In genomic region chr1:87325982-87326738, GRCh38 we compare ENCODE assay signal across 9 cellular contexts. TPM values are rescaled to one million over a fixed set of nuclear protein-coding genes. Genes with fewer than 3 reads are reported as not detected.
DNase-seq lines count a peak whose midpoint lies in the region; ATAC-seq and TF ChIP-seq lines count a peak whose summit lies in the region.
"Had no signal": no experiment of that assay in that cellular context is flagged by ENCODE, and none has a peak within 500 bp of the region (broad histone marks: within the 10 kb centered on the region; RNA-seq: fewer than 3 reads in every experiment).

No MANE protein-coding gene starts in this region.

- no peak overlapping the region for H2BK120ac ChIP-seq in IMR-90 (ENCODE audit: low read depth, low read length)

- H2AFZ ChIP-seq in IMR-90 (replicated peaks; ENCODE audit: low read length, poor library complexity): no peak overlapping the region
- H2AFZ ChIP-seq in OCI-LY7 (ENCODE audit: low read length): peak overlapping the region; percentile 12; the same call in 1 of the 2 replicates

- BruUV-seq in IMR-90 (replicated peaks; lab: Mats Ljungman, UMichigan) (no TSS peak), OCI-LY7 (replicated peaks; lab: Mats Ljungman, UMichigan) (no TSS peak)

- H3K27me3 ChIP-seq in IMR-90 (ENCODE audit: control insufficient read depth, insufficient read depth, low read length) (no peaks in the 10 kb centered on the region), thyroid gland (no peaks in the 10 kb centered on the region)
- H3K27me3 ChIP-seq: BLaER1 treated with 17β-estradiol and CSF1 and Interleukin-3, amounts not matched to agents 10 nM and 100 nM had no signal

- POLR2A ChIA-PET in IMR-90 (lab: Charles Lee; ENCODE audit: unreplicated experiment): no interaction called here
- POLR2A ChIA-PET in OCI-LY7 (lab: Charles Lee): interaction anchor here (0.6 to 1.9 kb wide), 7 partner anchors 8 to 235 kb away, joined by 3 to 7 read pairs (median 3); no protein-coding TSS in a partner anchor

- H3K9ac ChIP-seq in IMR-90 (ENCODE audit: low read depth, low read length): no peak overlapping the region

- no peaks in the 10 kb centered on the region for H3K9me2 ChIP-seq in OCI-LY7 (ENCODE audit: insufficient read depth, low read length)

- H2BK5ac ChIP-seq in IMR-90 (ENCODE audit: low read depth, low read length, poor library complexity, severe bottlenecking): no peak overlapping the region

- H2BK20ac ChIP-seq in IMR-90 (ENCODE audit: low read depth, low read length): no peak overlapping the region

- no peak overlapping the region for H3K23ac ChIP-seq in IMR-90 (ENCODE audit: low read depth, low read length)

- H3K79me2 ChIP-seq in OCI-LY7 (ENCODE audit: insufficient read depth, low read depth, low read length): no peaks in the 10 kb centered on the region

- intact Hi-C loops in IMR-90 (cut with micrococcal nuclease): loop anchor here (10.0 kb wide), 2 partner anchors 979 to 1269 kb away; no protein-coding TSS in a partner anchor
- intact Hi-C loops in OCI-LY7 (cut with micrococcal nuclease; ENCODE audit: unreplicated experiment): loop anchor here (2.0 to 10.0 kb wide), 4 partner anchors 491 to 627 kb away; partner anchors contain the start of gene SH3GLB1
- intact Hi-C loops in thyroid gland (cut with DNase I): no loop called here

- H3K4me1 ChIP-seq in IMR-90 (ENCODE audit: control insufficient read depth, insufficient read depth, low read length): no peaks in the 10 kb centered on the region
- H3K4me1 ChIP-seq in OCI-LY7 (ENCODE audit: insufficient read depth, low read length, poor library complexity, severe bottlenecking): peaks cover 25% of the 10 kb centered on the region
- peaks cover 0 to 7% of the 10 kb centered on the region in 2 donors for H3K4me1 ChIP-seq in thyroid gland

- H3K4me3 ChIP-seq in IMR-90 (ENCODE audit: insufficient read depth, low read depth, low read length) (no peak overlapping the region), OCI-LY7 (ENCODE audit: low read depth, low read length, poor library complexity, severe bottlenecking) (no peak overlapping the region), thyroid gland (replicated peaks in 1 of 3) (no peak overlapping the region)
- H3K4me3 ChIP-seq: BLaER1 treated with 17β-estradiol and CSF1 and Interleukin-3, amounts not matched to agents 10 nM and 100 nM had no signal

- H3K4me2 ChIP-seq in IMR-90 (ENCODE audit: low read depth, low read length): no peak overlapping the region
- peak overlapping the region; percentile 10; the same call in 1 of the 2 replicates for H3K4me2 ChIP-seq in OCI-LY7 (ENCODE audit: low read length)

- no peak overlapping the region for H4K8ac ChIP-seq in IMR-90 (ENCODE audit: low read depth in 2 of 2, low read length in 2 of 2)

- H2BK15ac ChIP-seq in IMR-90 (ENCODE audit: low read depth, low read length): no peak overlapping the region

- H4K91ac ChIP-seq in IMR-90 (ENCODE audit: insufficient read depth, low read depth, low read length): no peak overlapping the region

- H3K9me3 ChIP-seq in IMR-90 (ENCODE audit: control insufficient read depth, insufficient read depth, low read length): no peaks in the 10 kb centered on the region
- H3K9me3 ChIP-seq in OCI-LY7 (ENCODE audit: low read length): no peaks in the 10 kb centered on the region
- H3K9me3 ChIP-seq in thyroid gland: no peaks in the 10 kb centered on the region
- H3K9me3 ChIP-seq: BLaER1 treated with 17β-estradiol and CSF1 and Interleukin-3, amounts not matched to agents 10 nM and 100 nM had no signal

- in situ Hi-C loops in IMR-90 (cut with MboI; ENCODE audit: low sequenced_read_pairs): loop anchor here (10.0 kb wide), 2 partner anchors 191 to 749 kb away; no protein-coding TSS in a partner anchor

- WGBS in IMR-90 (ENCODE audit: extremely low coverage in 2 of 2, insufficient read length in 1 of 2), 2 experiments: 100% methylated on average over 1 of the region's 10 CpGs; no CpG with 5 or more reads in 1 of the 2 experiments
- 39 to 42% methylated on average over 10 of the region's 10 CpGs for WGBS in thyroid gland, 2 donors

- H4K20me1 ChIP-seq in IMR-90 (ENCODE audit: insufficient read depth, low read length) (peaks cover 6% of the 10 kb centered on the region; the same call in 1 of the 2 replicates), OCI-LY7 (ENCODE audit: insufficient read depth, low read length) (0 out of 2 replicates have a peak, but pooled peaks cover 10% of the 10 kb centered on the region)

- peaks cover 0 to 4% of the 10 kb centered on the region in 2 experiments; a peak in 1 of 4 replicates for H3K79me1 ChIP-seq in IMR-90 (ENCODE audit: low read depth in 1 of 2, low read length in 2 of 2)

- ATAC-seq in IMR-90 (ENCODE audit: low read depth): no peak

- no peak overlapping the region for H3K14ac ChIP-seq in IMR-90 (replicated peaks; ENCODE audit: low read depth, low read length)

- dilution Hi-C loops in IMR-90 (cut with HindIII; ENCODE audit: low sequenced_read_pairs, unreplicated experiment): no loop called here

- peak; percentile 63 for TF ChIP-seq RAD21 in IMR-90 (IDR thresholded peaks at IDR 0.05; ENCODE audit: low read length)

- H3K18ac ChIP-seq in IMR-90 (ENCODE audit: low read depth, low read length): no peak overlapping the region

- TF ChIP-seq POLR2A in IMR-90 (IDR thresholded peaks at IDR 0.05; ENCODE audit: low read depth, low read length) (no peak), thyroid gland (IDR thresholded peaks at IDR 0.05) (no peak)

- TF ChIP-seq CTCF in IMR-90 (conservative IDR thresholded peaks at IDR 0.05; ENCODE audit: low read depth, low read length): peak; percentile 72
- peak; percentile 95 for TF ChIP-seq CTCF in OCI-LY7 (conservative IDR thresholded peaks at IDR 0.05; ENCODE audit: low read length)
- TF ChIP-seq CTCF in thyroid gland (IDR thresholded peaks at IDR 0.05): peak; percentile 53 to 86 (median 76)

- no peak overlapping the region for H3K56ac ChIP-seq in IMR-90 (ENCODE audit: extremely low read depth, insufficient read depth, low read length)

- CTCF ChIA-PET in IMR-90 (lab: Yijun Ruan, JAX): interaction anchor here (0.6 to 1.9 kb wide), 9 partner anchors 9 to 854 kb away, joined by 3 to 12 read pairs (median 3); no protein-coding TSS in a partner anchor
- CTCF ChIA-PET in OCI-LY7 (lab: Charles Lee; ENCODE audit: unreplicated experiment): interaction anchor here (0.6 to 1.4 kb wide), 5 partner anchors 9 to 125 kb away, joined by 3 to 8 read pairs (median 4); no protein-coding TSS in a partner anchor

- no peak overlapping the region for H2AK5ac ChIP-seq in IMR-90 (ENCODE audit: low read depth, low read length)

- DNase-seq in DMS 273 (lab: John Stamatoyannopoulos, UW; ENCODE audit: unreplicated experiment) (peak; percentile 72), DMS 273 treated with DMSO at 0.1 percent for 48 hours (lab: John Stamatoyannopoulos, UW) (no peak), IMR-90 (peak; percentile 49), OCI-LY7 (ENCODE audit: low spot score) (peak; percentile 73), astrocyte of the hippocampus (ENCODE audit: low read depth, low spot score) (peak; percentile 80), kidney tubule cell (ENCODE audit: low spot score) (peak; percentile 72), thyroid gland (peak; percentile 30 to 39)
- no peak for DNase-seq in activated effector memory CD4-positive, alpha-beta T cell treated with Interleukin-2 at 50 U/mL for 16 hours

- H4K5ac ChIP-seq in IMR-90 (ENCODE audit: low read depth, low read length): no peak overlapping the region

- H3K36me3 ChIP-seq in IMR-90 (ENCODE audit: control insufficient read depth, insufficient read depth, low read length) (no peaks in the 10 kb centered on the region), OCI-LY7 (ENCODE audit: insufficient read depth, low read length) (no peaks in the 10 kb centered on the region), thyroid gland (no peaks in the 10 kb centered on the region)
- H3K36me3 ChIP-seq: BLaER1 treated with 17β-estradiol and CSF1 and Interleukin-3, amounts not matched to agents 10 nM and 100 nM had no signal

- H2AK9ac ChIP-seq in IMR-90 (replicated peaks; ENCODE audit: low read depth, low read length, poor library complexity): no peak overlapping the region

- H3K27ac ChIP-seq in IMR-90 (ENCODE audit: insufficient read depth, low read length): no peak overlapping the region
- no peak overlapping the region for H3K27ac ChIP-seq in OCI-LY7 (ENCODE audit: low read depth, low read length, poor library complexity, severe bottlenecking)
- no peak overlapping the region for H3K27ac ChIP-seq in thyroid gland
- H3K27ac ChIP-seq: BLaER1 treated with 17β-estradiol and CSF1 and Interleukin-3, amounts not matched to agents 10 nM and 100 nM had no signal

- H3K4ac ChIP-seq in IMR-90 (ENCODE audit: low read depth, low read length): no peak overlapping the region

- no peaks in the 10 kb centered on the region for H3K9me1 ChIP-seq in IMR-90 (ENCODE audit: insufficient read depth, low read length)

TF ChIP-seq in IMR-90, 13 proteins besides CTCF, POLR2A, EP300 and RAD21:
- no peak for TF ChIP-seq NFE2L2 (IDR thresholded peaks at IDR 0.05; ENCODE audit: low read depth, low read length)
- TF ChIP-seq SMC3 (IDR thresholded peaks at IDR 0.05; ENCODE audit: low read depth, low read length): peak; percentile 55

RNA-seq across cellular contexts. Expression of gene LMO4, which starts 2.5 kb away (rescaled TPM):
- 85.8 and 98.9 TPM in 2 replicates for total RNA-seq in IMR-90 (2012; rRNA removed)
- polyA plus RNA-seq in IMR-90 (2012; rRNA removed): 99.7 and 109 TPM in 2 replicates
- 38.5 and 80.5 TPM in 2 replicates for polyA plus RNA-seq in IMR-90 (2012; cell fraction: cytosol; rRNA removed)
- 82.0 and 132 TPM in 2 replicates for polyA plus RNA-seq in IMR-90 (2012; cell fraction: nucleus; rRNA removed; ENCODE audit: low replicate concordance)
- total RNA-seq in OCI-LY7 (2014; rRNA removed; shearing (Covaris generic)): 14.5 and 19.9 TPM in 2 replicates
- 35.8 and 51.2 TPM in 2 replicates for total RNA-seq in OCI-LY7 (2022)
- total RNA-seq in thyroid gland: 10 to 100 TPM; 53.3 to 71.1 (median 60.3) TPM

Comparison
In these comparisons a context has a peak if more than half of its experiments do, and no peak if none do; other contexts are left out.
1. DNase-seq: peak in DMS 273 (single experiment), IMR-90 (single experiment), OCI-LY7 (single experiment), astrocyte of the hippocampus (single experiment), kidney tubule cell (single experiment) and thyroid gland (2 of 2); none in DMS 273 treated with DMSO at 0.1 percent for 48 hours (single experiment) and activated effector memory CD4-positive, alpha-beta T cell treated with Interleukin-2 at 50 U/mL for 16 hours (single experiment).
2. Peak in every context shown above with its lines, with median percentiles within 50 percentile points of each other: CTCF ChIP-seq.